ENCODE assay signal across 21 cellular contexts in the genomic region with DNA sequence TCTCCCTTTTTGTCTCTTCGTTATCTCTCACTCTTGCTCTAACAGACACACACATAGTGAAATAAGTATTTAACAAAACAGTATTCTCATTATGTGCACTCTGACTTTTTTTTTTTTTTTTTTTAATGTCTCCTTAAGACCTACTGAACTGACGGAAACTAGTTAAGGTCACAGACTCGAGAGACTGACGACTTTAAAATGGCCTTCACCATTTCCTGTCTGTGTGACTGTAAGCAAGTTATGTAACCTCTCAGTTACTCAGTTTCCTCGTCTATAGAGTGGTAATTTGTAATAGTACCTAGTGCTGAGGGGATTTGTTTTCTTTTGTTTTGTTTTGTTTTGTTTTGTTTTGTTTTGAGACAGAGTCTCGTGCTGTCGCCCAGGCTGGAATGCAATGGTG.
"Had no signal": no experiment of that assay in that cellular context is flagged by ENCODE, and none has a peak within 500 bp of the region (broad histone marks: within the 10 kb centered on the region; RNA-seq: fewer than 3 reads in every experiment).

No MANE protein-coding gene starts in this region.

- H3K27me3 Mint-ChIP-seq: activated CD8-positive, alpha-beta T cell treated with anti-CD3 and anti-CD28 coated beads for 36 hours; natural killer cell treated with Interleukin-12 subunit alpha and Interleukin-12 subunit beta and Interleukin-15 and Interleukin-18, amount 100 ng/mL, for 72 hours; type B pancreatic cell had no signal

- H3K9me3 Mint-ChIP-seq: activated naive CD4-positive, alpha-beta T cell treated with anti-CD3 and anti-CD28 coated beads for 36 hours; natural killer cell treated with Interleukin-12 subunit alpha and Interleukin-12 subunit beta and Interleukin-15 and Interleukin-18, amount 100 ng/mL, for 72 hours; type B pancreatic cell had no signal

- H3K36me3 Mint-ChIP-seq: natural killer cell treated with Interleukin-12 subunit alpha and Interleukin-12 subunit beta and Interleukin-15 and Interleukin-18, amount 100 ng/mL, for 72 hours had no signal

- FAIRE-seq: astrocyte, colon had no signal

- H3K27me3 ChIP-seq: gastrocnemius medialis, heart right ventricle, left lung, sigmoid colon, suprapubic skin had no signal

- H3K36me3 ChIP-seq: gastrocnemius medialis, left lung had no signal

- H3K4me3 ChIP-seq: gastrocnemius medialis, heart right ventricle, left lung, psoas muscle, sigmoid colon, suprapubic skin had no signal

- DNase-seq: activated CD4-positive, alpha-beta T cell treated with anti-CD3 and anti-CD28 coated beads for 4 hours; activated CD8-positive, alpha-beta memory T cell treated with anti-CD3 and anti-CD28 coated beads, Interleukin-2, amount 50 U/mL, for 4 hours; activated CD8-positive, alpha-beta T cell treated with anti-CD3 and anti-CD28 coated beads for 36 hours; activated naive CD4-positive, alpha-beta T cell treated with anti-CD3 and anti-CD28 coated beads for 36 hours; effector CD8-positive, alpha-beta T cell; gastrocnemius medialis; heart right ventricle; islet precursor cell; left lung; psoas muscle; sigmoid colon; stimulated activated CD4-positive, alpha-beta T cell treated with anti-CD3 and anti-CD28 coated beads, Interleukin-12 subunit alpha, Interleukin-12 subunit beta, amount 100 ng/mL, for 4 hours; stimulated activated naive CD8-positive, alpha-beta T cell treated with anti-CD3 and anti-CD28 coated beads, Interleukin-15, Interleukin-2, amounts not matched to agents 100 U/mL and 50 U/mL, for 24 hours; T-helper 9 cell had no signal

- H3K4me1 ChIP-seq: psoas muscle had no signal

- H3K4me3 Mint-ChIP-seq: activated CD8-positive, alpha-beta T cell treated with anti-CD3 and anti-CD28 coated beads for 36 hours; activated naive CD4-positive, alpha-beta T cell treated with anti-CD3 and anti-CD28 coated beads for 36 hours; activated T-helper 1 cell treated with anti-CD3 and anti-CD28 coated beads, Interleukin-12 subunit alpha, Interleukin-12 subunit beta, Interleukin-2, Interleukin-4 antibody, amounts not matched to agents 30 ng/mL and 10 ng/mL and 1 ng/mL, durations not matched to agents 14 hours and 24 hours and 36 hours; natural killer cell treated with Interleukin-12 subunit alpha and Interleukin-12 subunit beta and Interleukin-15 and Interleukin-18, amount 100 ng/mL, for 72 hours; type B pancreatic cell had no signal

- H3K27ac Mint-ChIP-seq: activated CD8-positive, alpha-beta T cell treated with anti-CD3 and anti-CD28 coated beads for 36 hours; activated naive CD4-positive, alpha-beta T cell treated with anti-CD3 and anti-CD28 coated beads for 36 hours; activated T-helper 1 cell treated with anti-CD3 and anti-CD28 coated beads, Interleukin-12 subunit alpha, Interleukin-12 subunit beta, Interleukin-2, Interleukin-4 antibody, amounts not matched to agents 30 ng/mL and 10 ng/mL and 1 ng/mL, durations not matched to agents 14 hours and 24 hours and 36 hours; natural killer cell treated with Interleukin-12 subunit alpha and Interleukin-12 subunit beta and Interleukin-15 and Interleukin-18, amount 100 ng/mL, for 72 hours; type B pancreatic cell had no signal

- H3K27ac ChIP-seq: epithelial cell of prostate, gastrocnemius medialis, psoas muscle, sigmoid colon, suprapubic skin had no signal

- H3K9me3 ChIP-seq: sigmoid colon, suprapubic skin had no signal

- ATAC-seq: activated CD8-positive, alpha-beta T cell treated with anti-CD3 and anti-CD28 coated beads for 36 hours; gastrocnemius medialis; heart right ventricle; left lung; natural killer cell treated with Interleukin-12 subunit alpha and Interleukin-12 subunit beta and Interleukin-15 and Interleukin-18, amount 100 ng/mL, for 72 hours; psoas muscle; stimulated activated naive CD8-positive, alpha-beta T cell treated with anti-CD3 and anti-CD28 coated beads, Interleukin-15, Interleukin-2, amounts not matched to agents 100 U/mL and 50 U/mL, for 24 hours had no signal
